In the genomic region with DNA sequence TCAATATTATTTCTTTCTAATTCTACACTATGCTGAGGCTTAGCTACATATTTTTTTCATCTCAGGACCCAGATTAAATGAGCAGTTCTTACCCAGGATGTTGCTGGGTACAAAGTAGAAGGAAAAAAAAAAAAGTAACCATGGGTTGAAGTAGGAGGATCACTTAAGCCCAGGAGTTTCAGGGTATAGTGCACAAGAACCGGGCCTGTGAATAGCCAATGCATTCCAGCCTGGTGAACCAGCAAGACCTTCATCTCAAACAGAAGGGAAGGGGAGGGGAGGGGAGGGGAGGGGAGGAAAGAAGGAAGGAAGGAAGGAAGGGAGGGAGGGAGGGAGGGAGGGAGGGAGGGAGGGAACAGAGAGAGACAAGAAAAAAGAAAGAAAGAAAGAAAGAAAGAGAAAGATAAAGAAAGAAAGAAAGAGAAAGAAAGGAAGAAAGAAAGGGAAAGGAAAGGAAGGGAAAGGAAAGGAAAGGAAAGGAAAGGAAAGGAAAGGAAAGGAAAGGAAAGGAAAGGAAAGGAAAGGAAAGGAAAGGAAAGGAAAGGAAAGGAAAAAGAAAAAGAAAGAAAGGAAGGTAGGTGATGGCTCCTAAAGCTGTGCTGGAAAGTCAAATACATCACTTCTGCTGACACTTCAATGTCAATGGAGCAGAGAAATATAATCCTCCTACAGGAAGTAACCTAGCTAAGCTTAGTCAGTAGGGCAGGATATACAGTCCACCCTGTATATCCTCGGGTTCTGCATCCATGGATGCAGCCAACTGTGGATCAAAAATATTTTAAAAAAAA, we compare ENCODE assay signal across 21 cellular contexts.
DNase-seq lines count a peak whose midpoint lies in the region; ATAC-seq and TF ChIP-seq lines count a peak whose summit lies in the region.
"Had no signal": no experiment of that assay in that cellular context is flagged by ENCODE, and none has a peak within 500 bp of the region (broad histone marks: within the 10 kb centered on the region; RNA-seq: fewer than 3 reads in every experiment).

No MANE protein-coding gene starts in this region.

- no peaks in the 10 kb centered on the region for H4K20me1 ChIP-seq in PC-3 (ENCODE audit: low read length)

- CTCF ChIA-PET in HEK293 (lab: Yijun Ruan, JAX) (interaction anchor here (0.7 kb wide), 1 partner anchor 371 kb away, joined by 4 read pairs; no protein-coding TSS in a partner anchor), PC-3 (lab: Charles Lee) (no interaction called here)

- H3K27ac ChIP-seq in HEK293 (ENCODE audit: extremely low read depth, low read depth, low read length) (no peak overlapping the region), PC-3 (ENCODE audit: low read length) (no peak overlapping the region)
- H3K27ac ChIP-seq: neural progenitor cell, SJCRH30, VCaP had no signal

- H2AFZ ChIP-seq in PC-3 (ENCODE audit: low read length) = no peak overlapping the region
- H2AFZ ChIP-seq: neural progenitor cell had no signal

- H3K4me3 ChIP-seq in HEK293 (ENCODE audit: low read depth, low read length) = no peak overlapping the region
- no peak overlapping the region for H3K4me3 ChIP-seq in PC-3 (ENCODE audit: low read length)
- H3K4me3 ChIP-seq: adrenal gland, neural progenitor cell, SJCRH30 had no signal

- no peaks in the 10 kb centered on the region for H3K27me3 ChIP-seq in PC-3 (ENCODE audit: low read length)
- H3K27me3 ChIP-seq: adrenal gland, neural progenitor cell, SJCRH30 had no signal

- intact Hi-C loops in PC-3 (cut with micrococcal nuclease) = loop anchor here (5.0 kb wide), 1 partner anchor 657 kb away; no protein-coding TSS in a partner anchor

- TF ChIP-seq CTCF in HEK293 (tag by site-specific recombination; IDR thresholded peaks at IDR 0.05) (no peak), PC-3 (conservative IDR thresholded peaks at IDR 0.05; ENCODE audit: low read depth, low read length) (no peak)

- ATAC-seq in PC-3 (no peak; the same call in 1 of the 2 replicates), GM21423 (IDR thresholded peaks at IDR 0.05; ENCODE audit: unreplicated experiment) (no peak), GM21529 (IDR thresholded peaks at IDR 0.05; ENCODE audit: unreplicated experiment) (no peak)

- H3K4me1 ChIP-seq in HEK293 (ENCODE audit: control insufficient read depth, insufficient read depth, low read length) (no peaks in the 10 kb centered on the region), PC-3 (ENCODE audit: insufficient read depth, low read length) (0 out of 2 replicates have a peak, but pooled peaks cover 9% of the 10 kb centered on the region)
- H3K4me1 ChIP-seq: neural progenitor cell, SJCRH30 had no signal

- DNase-seq in PC-3 (peak; percentile 18), fibroblast of peridontal ligament (ENCODE audit: extremely low read depth) (peak; percentile 18), renal cortical epithelial cell (ENCODE audit: low read depth) (peak; percentile 76)
- DNase-seq in stimulated activated CD4-positive, alpha-beta T cell treated with anti-CD3 and anti-CD28 coated beads, Interleukin-15, amount 100 ng/mL, for 24 hours = no peak
- DNase-seq: activated CD4-positive, alpha-beta T cell treated with anti-CD3 and anti-CD28 coated beads, Interleukin-2, amount 50 U/mL, for 1 hour; activated effector memory CD4-positive, alpha-beta T cell treated with anti-CD3 and anti-CD28 coated beads, Interleukin-2, amount 50 U/mL, for 16 hours; adrenal gland; AML-193; CD8-positive, alpha-beta memory T cell; DND-41; left ventricle myocardium superior; NCI-H187 treated with DMSO at 0.1 percent for 48 hours; NCI-H2227 treated with DMSO at 0.1 percent for 48 hours; SJCRH30; stimulated activated CD4-positive, alpha-beta T cell treated with anti-CD3 and anti-CD28 coated beads, Interleukin-4, amount 100 ng/mL, for 4 hours; T-helper 2 cell had no signal

- POLR2A ChIA-PET in HEK293 (lab: Yijun Ruan, JAX) (no interaction called here), PC-3 (lab: Charles Lee; ENCODE audit: unreplicated experiment) (no interaction called here)

- no peaks in the 10 kb centered on the region for H3K9me2 ChIP-seq in PC-3 (replicated peaks; ENCODE audit: low read length)

- H3K36me3 ChIP-seq in HEK293 (ENCODE audit: control insufficient read depth in 2 of 2, insufficient read depth in 1 of 2, low read length in 2 of 2) (no peaks in the 10 kb centered on the region), PC-3 (ENCODE audit: low read depth, low read length) (no peaks in the 10 kb centered on the region)
- H3K36me3 ChIP-seq: adrenal gland, neural progenitor cell, SJCRH30 had no signal

- H3K79me2 ChIP-seq in PC-3 (ENCODE audit: low read length) = no peaks in the 10 kb centered on the region

- no peaks in the 10 kb centered on the region for H3K9me3 ChIP-seq in HEK293 (ENCODE audit: control insufficient read depth, insufficient read depth, low read depth, low read length)
- no peaks in the 10 kb centered on the region for H3K9me3 ChIP-seq in PC-3 (ENCODE audit: low read length)
- H3K9me3 ChIP-seq: adrenal gland, SJCRH30 had no signal

- no peak overlapping the region for H3K9ac ChIP-seq in PC-3 (ENCODE audit: low read length)
- H3K9ac ChIP-seq: neural progenitor cell had no signal

- no peak overlapping the region for H3K4me2 ChIP-seq in PC-3 (ENCODE audit: low read length)
- H3K4me2 ChIP-seq: neural progenitor cell had no signal

- BruUV-seq in PC-3 (replicated peaks; lab: Mats Ljungman, UMichigan) = no TSS peak

- no peaks in the 10 kb centered on the region for H3F3A ChIP-seq in PC-3 (ENCODE audit: low read length, unreplicated experiment)

TF ChIP-seq in HEK293, 187 proteins besides CTCF, POLR2A, EP300 and RAD21:
- TF ChIP-seq ZNF473 (tag by site-specific recombination; IDR thresholded peaks at IDR 0.05) (no peak), ZNF610 (tag by site-specific recombination; IDR thresholded peaks at IDR 0.05; ENCODE audit: borderline replicate concordance) (no peak), PRDM1 (tag by site-specific recombination; IDR thresholded peaks at IDR 0.05) (peak; percentile 99), ZNF48 (tag by site-specific recombination; IDR thresholded peaks at IDR 0.05) (no peak)
